In genomic region chr12:50655374-50655921, GRCh38 we compare ENCODE assay signal across 27 cellular contexts.
"Had no signal": no experiment of that assay in that cellular context is flagged by ENCODE, and none has a peak within 500 bp of the region (broad histone marks: within the 10 kb centered on the region; RNA-seq: fewer than 3 reads in every experiment).

No MANE protein-coding gene starts in this region.

- FAIRE-seq: urothelium cell line had no signal

- H3K27me3 ChIP-seq: stomach, suprapubic skin, testis, thyroid gland, tibial artery, tibial nerve, transverse colon, upper lobe of left lung, upper lobe of right lung, uterus, vagina had no signal

- H3K4me1 ChIP-seq: testis, thyroid gland, tibial artery, upper lobe of right lung, uterus, vagina had no signal

- ATAC-seq: stimulated activated effector memory CD8-positive, alpha-beta T cell treated with anti-CD3 and anti-CD28 coated beads, Interleukin-12 subunit alpha, Interleukin-12 subunit beta, amount 100 ng/mL, for 72 hours; stimulated activated memory B cell treated with anti-CD40 and anti-IgM and Interleukin-4, amounts not matched to agents 10 μg/mL and 1 μg/mL and 100 μg/mL, for 72 hours; stimulated activated naive B cell treated with anti-CD40 and anti-IgM and Interleukin-4, amounts not matched to agents 10 μg/mL and 1 μg/mL and 100 μg/mL, for 72 hours; stimulated activated naive CD8-positive, alpha-beta T cell treated with anti-CD3 and anti-CD28 coated beads, Interleukin-15, amount 100 ng/mL, for 72 hours; stimulated activated naive CD8-positive, alpha-beta T cell treated with anti-CD3 and anti-CD28 coated beads, Interleukin-15, Interleukin-2, amounts not matched to agents 100 U/mL and 50 U/mL, for 24 hours; upper lobe of right lung had no signal

- H3K9me3 ChIP-seq: stomach, suprapubic skin, testis, thoracic aorta, thyroid gland, tibial artery, tibial nerve, transverse colon, upper lobe of left lung, upper lobe of right lung, uterus, vagina had no signal

- DNase-seq: stimulated activated CD4-positive, alpha-beta T cell treated with anti-CD3 and anti-CD28 coated beads, Interleukin-2, amount 100 ng/mL, for 48 hours; stimulated activated CD4-positive, alpha-beta T cell treated with anti-CD3 and anti-CD28 coated beads, Interleukin-4, amount 100 ng/mL, for 1 hour; stimulated activated CD4-positive, alpha-beta T cell treated with anti-CD3 and anti-CD28 coated beads, Interleukin-4, amount 100 ng/mL, for 24 hours; stimulated activated CD4-positive, alpha-beta T cell treated with anti-CD3 and anti-CD28 coated beads, Interleukin-4, amount 100 ng/mL, for 4 hours; stimulated activated CD8-positive, alpha-beta memory T cell treated with anti-CD3 and anti-CD28 coated beads, Interleukin-4, amount 100 ng/mL, for 48 hours; stimulated activated naive B cell treated with anti-CD40 and anti-IgM and Interleukin-4, amounts not matched to agents 10 μg/mL and 1 μg/mL and 100 μg/mL, for 72 hours; stimulated activated naive CD4-positive, alpha-beta T cell; stimulated activated naive CD4-positive, alpha-beta T cell treated with Interleukin-2 at 50 U/mL for 16 hours; stimulated activated naive CD8-positive, alpha-beta T cell treated with anti-CD3 and anti-CD28 coated beads, Interleukin-15, amount 100 ng/mL, for 72 hours; stimulated activated naive CD8-positive, alpha-beta T cell treated with anti-CD3 and anti-CD28 coated beads, Interleukin-15, Interleukin-2, amounts not matched to agents 100 U/mL and 50 U/mL, for 24 hours; stomach; substantia nigra; testis; thyroid gland; tibial artery; transverse colon; trophoblast cell; upper lobe of left lung; upper lobe of right lung; uterus had no signal

- H3K4me3 ChIP-seq: stomach, suprapubic skin, testis, thoracic aorta, thyroid gland, tibial artery, tibial nerve, transverse colon, upper lobe of left lung, upper lobe of right lung, uterus, vagina had no signal

- H3K36me3 ChIP-seq: thoracic aorta, thyroid gland, tibial nerve, uterus had no signal

- H3K27ac ChIP-seq: stomach, suprapubic skin, testis, thoracic aorta, thyroid gland, tibial artery, tibial nerve, transverse colon, upper lobe of left lung, upper lobe of right lung, uterus, vagina had no signal
